ENCODE assay signal across 20 cellular contexts in genomic region chr2:39522518-39522877, GRCh38.
"Had no signal": no experiment of that assay in that cellular context is flagged by ENCODE, and none has a peak within 500 bp of the region (broad histone marks: within the 10 kb centered on the region; RNA-seq: fewer than 3 reads in every experiment).

No MANE protein-coding gene starts in this region.

- H3K27me3 ChIP-seq: gastroesophageal sphincter, heart right ventricle, tibial artery had no signal

- H3K27ac ChIP-seq: gastroesophageal sphincter, lower lobe of right lung, parathyroid adenoma had no signal

- H3K4me3 ChIP-seq: gastroesophageal sphincter, heart right ventricle, lower lobe of right lung, skin epidermis, tibial artery had no signal

- H3K9ac ChIP-seq: parathyroid adenoma had no signal

- DNase-seq: activated CD4-positive, alpha-beta T cell treated with anti-CD3 and anti-CD28 coated beads for 4 hours; activated CD8-positive, alpha-beta T cell treated with anti-CD3 and anti-CD28 coated beads for 36 hours; activated effector memory CD4-positive, alpha-beta T cell treated with Interleukin-2 at 50 U/mL for 16 hours; activated T-cell treated with anti-CD3 and anti-CD28 coated beads, Interleukin-2, amount 50 U/mL, for 4 hours; central memory CD4-positive, alpha-beta T cell; effector CD8-positive, alpha-beta T cell; heart right ventricle; lower lobe of right lung; midbrain; naive thymus-derived CD4-positive, alpha-beta T cell; stimulated activated CD4-positive, alpha-beta T cell treated with anti-CD3 and anti-CD28 coated beads, Interleukin-15, amount 100 ng/mL, for 24 hours; stimulated activated CD4-positive, alpha-beta T cell treated with anti-CD3 and anti-CD28 coated beads, Interleukin-4, amount 100 ng/mL, for 1 hour; stimulated activated naive B cell treated with anti-CD40 and anti-IgM and Interleukin-4, amounts not matched to agents 10 μg/mL and 1 μg/mL and 100 μg/mL, for 72 hours; SW 1271; tibial artery had no signal

- H3K4me1 ChIP-seq: parathyroid adenoma had no signal

- FAIRE-seq: TTC549 had no signal

- H3K79me2 ChIP-seq: parathyroid adenoma had no signal

- H2AFZ ChIP-seq: parathyroid adenoma had no signal

- ATAC-seq: activated CD8-positive, alpha-beta T cell treated with anti-CD3 and anti-CD28 coated beads for 36 hours; activated T-cell treated with anti-CD3 and anti-CD28 coated beads, Interleukin-2, amount 50 U/mL, for 4 hours; gastroesophageal sphincter; lower lobe of right lung; naive thymus-derived CD4-positive, alpha-beta T cell; stimulated activated naive B cell treated with anti-CD40 and anti-IgM and Interleukin-4, amounts not matched to agents 10 μg/mL and 1 μg/mL and 100 μg/mL, for 72 hours; WTC11 had no signal

- H3K36me3 ChIP-seq: gastroesophageal sphincter, heart right ventricle, lower lobe of right lung, tibial artery had no signal

- H3K9me3 ChIP-seq: gastroesophageal sphincter, tibial artery had no signal
